ENCODE assay signal across 25 cellular contexts in genomic region chr7:95736635-95737034, GRCh38. TPM values are rescaled to one million over a fixed set of nuclear protein-coding genes. Genes with fewer than 3 reads are reported as not detected.
"Had no signal": no experiment of that assay in that cellular context is flagged by ENCODE, and none has a peak within 500 bp of the region (broad histone marks: within the 10 kb centered on the region; RNA-seq: fewer than 3 reads in every experiment).

No MANE protein-coding gene starts in this region.

- H3K4me3 ChIP-seq: lung, pancreas, prostate gland, right lobe of liver, smooth muscle cell, stomach, testis, thyroid gland, transverse colon, upper lobe of left lung, vagina had no signal

- H3K27ac ChIP-seq: pancreas, prostate gland, right lobe of liver, stomach, testis, thyroid gland, transverse colon, upper lobe of left lung, vagina had no signal

- H3K27me3 ChIP-seq: pancreas, right lobe of liver, stomach, testis, thyroid gland, transverse colon, upper lobe of left lung, vagina had no signal

- DNase-seq: islet precursor cell; mesendoderm; naive thymus-derived CD4-positive, alpha-beta T cell; nucleus accumbens; pancreas; posterior cingulate gyrus; retina; right lobe of liver; stimulated activated CD4-positive, alpha-beta T cell treated with anti-CD3 and anti-CD28 coated beads, Interleukin-1b, Interleukin-23, amount 100 ng/mL, for 48 hours; stimulated activated CD4-positive, alpha-beta T cell treated with anti-CD3 and anti-CD28 coated beads, Interleukin-2, amount 100 ng/mL, for 48 hours; stimulated activated CD4-positive, alpha-beta T cell treated with anti-CD3 and anti-CD28 coated beads, Interleukin-4, amount 100 ng/mL, for 4 hours; stimulated activated CD8-positive, alpha-beta memory T cell treated with anti-CD3 and anti-CD28 coated beads, Interleukin-4, amount 100 ng/mL, for 48 hours; stimulated activated naive B cell treated with anti-CD40 and anti-IgM and Interleukin-4, amounts not matched to agents 10 μg/mL and 1 μg/mL and 100 μg/mL, for 72 hours; stimulated activated naive CD8-positive, alpha-beta T cell treated with anti-CD3 and anti-CD28 coated beads, Interleukin-15, Interleukin-2, amounts not matched to agents 100 U/mL and 50 U/mL, for 24 hours; stomach; testis; thyroid gland; transverse colon; upper lobe of left lung had no signal

- ATAC-seq: left lobe of liver; naive thymus-derived CD4-positive, alpha-beta T cell; pancreas; right lobe of liver; stimulated activated naive B cell treated with anti-CD40 and anti-IgM and Interleukin-4, amounts not matched to agents 10 μg/mL and 1 μg/mL and 100 μg/mL, for 72 hours; stimulated activated naive CD8-positive, alpha-beta T cell treated with anti-CD3 and anti-CD28 coated beads, Interleukin-15, Interleukin-2, amounts not matched to agents 100 U/mL and 50 U/mL, for 24 hours had no signal

- H3K36me3 ChIP-seq: pancreas, prostate gland, right lobe of liver, stomach, thyroid gland, transverse colon, upper lobe of left lung, vagina had no signal

- H3K4me1 ChIP-seq: pancreas, prostate gland, right lobe of liver, stomach, testis, thyroid gland, transverse colon, upper lobe of left lung, vagina had no signal

- H3K9me3 ChIP-seq: pancreas, prostate gland, right lobe of liver, stomach, testis, thyroid gland, transverse colon, upper lobe of left lung, vagina had no signal

- H3K4me2 ChIP-seq: smooth muscle cell had no signal

RNA-seq across cellular contexts. Expression of gene DYNC1I1, which starts 35.7 kb away (rescaled TPM):
- total RNA-seq: natural killer cell treated with Interleukin-12 subunit alpha and Interleukin-12 subunit beta and Interleukin-15 and Interleukin-18, amount 100 ng/mL, for 72 hours had no signal
- polyA plus RNA-seq: naive thymus-derived CD4-positive, alpha-beta T cell had no signal
